ENCODE assay signal across 1 cellular context in the genomic region with DNA sequence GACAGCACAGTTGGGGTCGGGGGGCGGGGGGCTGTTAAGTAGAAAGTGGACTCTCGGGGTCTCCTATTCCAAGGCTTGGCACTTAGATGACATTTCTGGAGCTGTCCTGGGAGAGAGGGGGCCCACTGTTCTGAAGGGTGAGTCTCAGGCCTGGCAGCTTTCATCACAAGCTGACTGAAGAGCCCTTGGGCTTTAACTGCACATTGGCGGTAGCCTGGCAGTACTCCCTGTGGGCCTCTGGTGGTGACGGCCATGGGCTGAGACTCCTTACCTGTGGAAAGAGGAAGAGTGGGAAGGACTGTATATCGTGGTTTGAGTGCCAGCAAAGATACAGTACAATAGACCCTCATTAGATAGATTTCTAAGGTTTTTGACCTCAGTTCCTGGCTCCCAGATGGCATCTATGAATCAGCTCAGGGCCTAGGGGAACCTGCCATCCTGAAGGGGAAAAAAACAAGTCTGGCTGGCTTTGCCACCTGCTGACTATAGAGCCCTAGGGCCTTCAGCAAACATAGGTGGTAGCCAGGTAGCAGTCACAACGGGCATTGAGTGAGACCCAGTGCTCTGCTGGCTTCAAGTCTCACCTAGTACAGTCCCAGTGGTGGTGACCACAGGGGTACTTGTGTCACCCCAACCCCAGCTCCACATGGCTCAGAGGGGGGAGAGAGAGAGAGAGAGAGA.
TF ChIP-seq lines count a peak whose summit lies in the region.

No MANE protein-coding gene starts in this region.

TF ChIP-seq in WTC11, 78 proteins besides CTCF, POLR2A, EP300 and RAD21 (continued from another document):
- TF ChIP-seq ZNF263 (CRISPR knock-in tag; IDR thresholded peaks at IDR 0.05; ENCODE audit: low read depth) (no peak), ZNF138 (CRISPR knock-in tag; conservative IDR thresholded peaks at IDR 0.05) (no peak), PRRX2 (CRISPR knock-in tag; IDR thresholded peaks at IDR 0.05) (no peak), ZNF219 (CRISPR knock-in tag; IDR thresholded peaks at IDR 0.05; ENCODE audit: borderline replicate concordance) (no peak)
- TF ChIP-seq, protein P1, sequence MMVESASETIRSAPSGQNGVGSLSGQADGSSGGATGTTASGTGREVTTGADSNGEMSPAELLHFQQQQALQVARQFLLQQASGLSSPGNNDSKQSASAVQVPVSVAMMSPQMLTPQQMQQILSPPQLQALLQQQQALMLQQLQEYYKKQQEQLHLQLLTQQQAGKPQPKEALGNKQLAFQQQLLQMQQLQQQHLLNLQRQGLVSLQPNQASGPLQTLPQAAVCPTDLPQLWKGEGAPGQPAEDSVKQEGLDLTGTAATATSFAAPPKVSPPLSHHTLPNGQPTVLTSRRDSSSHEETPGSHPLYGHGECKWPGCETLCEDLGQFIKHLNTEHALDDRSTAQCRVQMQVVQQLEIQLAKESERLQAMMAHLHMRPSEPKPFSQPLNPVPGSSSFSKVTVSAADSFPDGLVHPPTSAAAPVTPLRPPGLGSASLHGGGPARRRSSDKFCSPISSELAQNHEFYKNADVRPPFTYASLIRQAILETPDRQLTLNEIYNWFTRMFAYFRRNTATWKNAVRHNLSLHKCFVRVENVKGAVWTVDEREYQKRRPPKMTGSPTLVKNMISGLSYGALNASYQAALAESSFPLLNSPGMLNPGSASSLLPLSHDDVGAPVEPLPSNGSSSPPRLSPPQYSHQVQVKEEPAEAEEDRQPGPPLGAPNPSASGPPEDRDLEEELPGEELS (CRISPR knock-in tag; IDR thresholded peaks at IDR 0.05) = no peak
- TF ChIP-seq, protein P2, sequence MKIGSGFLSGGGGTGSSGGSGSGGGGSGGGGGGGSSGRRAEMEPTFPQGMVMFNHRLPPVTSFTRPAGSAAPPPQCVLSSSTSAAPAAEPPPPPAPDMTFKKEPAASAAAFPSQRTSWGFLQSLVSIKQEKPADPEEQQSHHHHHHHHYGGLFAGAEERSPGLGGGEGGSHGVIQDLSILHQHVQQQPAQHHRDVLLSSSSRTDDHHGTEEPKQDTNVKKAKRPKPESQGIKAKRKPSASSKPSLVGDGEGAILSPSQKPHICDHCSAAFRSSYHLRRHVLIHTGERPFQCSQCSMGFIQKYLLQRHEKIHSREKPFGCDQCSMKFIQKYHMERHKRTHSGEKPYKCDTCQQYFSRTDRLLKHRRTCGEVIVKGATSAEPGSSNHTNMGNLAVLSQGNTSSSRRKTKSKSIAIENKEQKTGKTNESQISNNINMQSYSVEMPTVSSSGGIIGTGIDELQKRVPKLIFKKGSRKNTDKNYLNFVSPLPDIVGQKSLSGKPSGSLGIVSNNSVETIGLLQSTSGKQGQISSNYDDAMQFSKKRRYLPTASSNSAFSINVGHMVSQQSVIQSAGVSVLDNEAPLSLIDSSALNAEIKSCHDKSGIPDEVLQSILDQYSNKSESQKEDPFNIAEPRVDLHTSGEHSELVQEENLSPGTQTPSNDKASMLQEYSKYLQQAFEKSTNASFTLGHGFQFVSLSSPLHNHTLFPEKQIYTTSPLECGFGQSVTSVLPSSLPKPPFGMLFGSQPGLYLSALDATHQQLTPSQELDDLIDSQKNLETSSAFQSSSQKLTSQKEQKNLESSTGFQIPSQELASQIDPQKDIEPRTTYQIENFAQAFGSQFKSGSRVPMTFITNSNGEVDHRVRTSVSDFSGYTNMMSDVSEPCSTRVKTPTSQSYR (CRISPR knock-in tag; IDR thresholded peaks at IDR 0.05) = no peak
